ENCODE assay signal across 8 cellular contexts in genomic region chr14:95527392-95528002, GRCh38. TPM values are rescaled to one million over a fixed set of nuclear protein-coding genes. Genes with fewer than 3 reads are reported as not detected.
A peak's percentile ranks its signal among the peaks of the same experiment; 100 is the strongest.
DNase-seq lines count a peak whose midpoint lies in the region; ATAC-seq, FAIRE-seq and TF ChIP-seq lines count a peak whose summit lies in the region.

No MANE protein-coding gene starts in this region.

- no peak overlapping the region for H3K4me3 ChIP-seq in CD8-positive, alpha-beta T cell (ENCODE audit: low read depth, low read length)
- H3K4me3 ChIP-seq in SK-N-MC (no peak overlapping the region), astrocyte of the spinal cord (ENCODE audit: low read depth, low read length) (no peak overlapping the region), keratinocyte (ENCODE audit: control insufficient read depth in 2 of 3, extremely low read depth in 1 of 3, insufficient read depth in 2 of 3, low read depth in 1 of 3, low read length in 3 of 3) (no peak overlapping the region)

- H3K4me3 Mint-ChIP-seq in CD8-positive, alpha-beta T cell, result no peak overlapping the region
- no peak overlapping the region for H3K4me3 Mint-ChIP-seq in stimulated activated memory B cell treated with anti-CD40 and anti-IgM and Interleukin-4, amounts not matched to agents 10 μg/mL and 1 μg/mL and 100 μg/mL, for 72 hours

- POLR2A ChIA-PET in CD8-positive, alpha-beta T cell (lab: Charles Lee), result interaction anchor here (0.6 to 1.9 kb wide), 5 partner anchors 9 to 85 kb away, joined by 3 to 5 read pairs (median 3); no protein-coding TSS in a partner anchor

- no peaks in the 10 kb centered on the region for H3K27me3 ChIP-seq in CD8-positive, alpha-beta T cell (ENCODE audit: insufficient read depth, low read length)
- H3K27me3 ChIP-seq in keratinocyte (ENCODE audit: control insufficient read depth, extremely low read depth, insufficient read depth, low read length), result no peaks in the 10 kb centered on the region

- CTCF ChIA-PET in CD8-positive, alpha-beta T cell (lab: Charles Lee), result interaction anchor here (0.6 to 25.2 kb wide), 23 partner anchors 9 to 773 kb away, joined by 3 to 532 read pairs (median 8); partner anchors contain the start of gene SYNE3

- no peak overlapping the region for H2AFZ ChIP-seq in keratinocyte (ENCODE audit: control insufficient read depth, low read length)

- in situ Hi-C loops in astrocyte of the spinal cord (cut with HindIII; ENCODE audit: low sequenced_read_pairs), result no loop called here

- dilution Hi-C loops in keratinocyte (cut with MboI; ENCODE audit: extremely low pct_ligation_motif_present, low sequenced_read_pairs), result no loop called here

- no peaks in the 10 kb centered on the region for H3K36me3 ChIP-seq in CD8-positive, alpha-beta T cell (ENCODE audit: insufficient read depth, low read length)
- H3K36me3 ChIP-seq in SK-N-MC (ENCODE audit: insufficient read depth, low read length) (peaks cover 30% of the 10 kb centered on the region), keratinocyte (ENCODE audit: control insufficient read depth in 2 of 2, extremely low read depth in 1 of 2, insufficient read depth in 2 of 2, low read length in 2 of 2) (peaks cover 1 to 6% of the 10 kb centered on the region in 2 experiments)

- H3K4me2 ChIP-seq in keratinocyte (ENCODE audit: control insufficient read depth, extremely low read depth, insufficient read depth, low read depth, low read length), result peak overlapping the region; percentile 49

- H3K9me3 Mint-ChIP-seq in CD8-positive, alpha-beta T cell, result no peaks in the 10 kb centered on the region
- no peaks in the 10 kb centered on the region for H3K9me3 Mint-ChIP-seq in stimulated activated memory B cell treated with anti-CD40 and anti-IgM and Interleukin-4, amounts not matched to agents 10 μg/mL and 1 μg/mL and 100 μg/mL, for 72 hours

- H3K36me3 Mint-ChIP-seq in CD8-positive, alpha-beta T cell, result peaks cover 13% of the 10 kb centered on the region
- peaks cover 5% of the 10 kb centered on the region for H3K36me3 Mint-ChIP-seq in stimulated activated memory B cell treated with anti-CD40 and anti-IgM and Interleukin-4, amounts not matched to agents 10 μg/mL and 1 μg/mL and 100 μg/mL, for 72 hours

- no peaks in the 10 kb centered on the region for H3K9me3 ChIP-seq in CD8-positive, alpha-beta T cell (ENCODE audit: low read length)
- H3K9me3 ChIP-seq in SK-N-MC (ENCODE audit: low read depth, low read length) (no peaks in the 10 kb centered on the region), keratinocyte (ENCODE audit: control insufficient read depth, low read depth, low read length) (no peaks in the 10 kb centered on the region)

- intact Hi-C loops in CD8-positive, alpha-beta T cell (cut with DNase I, micrococcal nuclease), result loop anchor here (1.0 kb wide), 3 partner anchors 8 to 100 kb away; no protein-coding TSS in a partner anchor

- peak overlapping the region; percentile 61 for H3K27ac Mint-ChIP-seq in CD8-positive, alpha-beta T cell
- H3K27ac Mint-ChIP-seq in stimulated activated memory B cell treated with anti-CD40 and anti-IgM and Interleukin-4, amounts not matched to agents 10 μg/mL and 1 μg/mL and 100 μg/mL, for 72 hours, result no peak overlapping the region

- TF ChIP-seq CTCF in CD8-positive, alpha-beta T cell (IDR thresholded peaks at IDR 0.05), result peak; percentile 86
- TF ChIP-seq CTCF in astrocyte of the spinal cord (IDR thresholded peaks at IDR 0.05; ENCODE audit: low read depth, low read length) (peak; percentile 78), keratinocyte (optimal IDR thresholded peaks at IDR 0.05 in 1 of 3, IDR thresholded peaks at IDR 0.05 in 1 of 3, conservative IDR thresholded peaks at IDR 0.05 in 1 of 3; ENCODE audit: extremely low read depth in 1 of 3, insufficient read depth in 2 of 3, low read length in 3 of 3) (peak; percentile 47 to 69 (median 62))

- peak in 4 of 7 experiments; percentile 42 to 65 (median 60) for DNase-seq in CD8-positive, alpha-beta T cell
- no peak for DNase-seq in SK-N-MC (ENCODE audit: low read depth, low spot score)
- peak; percentile 85 for DNase-seq in astrocyte of the spinal cord (ENCODE audit: low read depth, low spot score)
- no peak for DNase-seq in keratinocyte (ENCODE audit: low read depth, low spot score)
- no peak for DNase-seq in iPS-NIHi7 (ENCODE audit: extremely low spot score)

- H3K27me3 Mint-ChIP-seq in CD8-positive, alpha-beta T cell (ENCODE audit: low read depth), result no peaks in the 10 kb centered on the region
- no peaks in the 10 kb centered on the region for H3K27me3 Mint-ChIP-seq in stimulated activated memory B cell treated with anti-CD40 and anti-IgM and Interleukin-4, amounts not matched to agents 10 μg/mL and 1 μg/mL and 100 μg/mL, for 72 hours

- peaks cover 74% of the 10 kb centered on the region for H3K4me1 Mint-ChIP-seq in CD8-positive, alpha-beta T cell (ENCODE audit: low read depth)
- H3K4me1 Mint-ChIP-seq in stimulated activated memory B cell treated with anti-CD40 and anti-IgM and Interleukin-4, amounts not matched to agents 10 μg/mL and 1 μg/mL and 100 μg/mL, for 72 hours, result peaks cover 48% of the 10 kb centered on the region

- peak; percentile 29 for ATAC-seq in CD8-positive, alpha-beta T cell
- ATAC-seq in HG02798 (IDR thresholded peaks at IDR 0.05; ENCODE audit: poor library complexity, unreplicated experiment), result peak; percentile 48
- ATAC-seq in stimulated activated memory B cell treated with anti-CD40 and anti-IgM and Interleukin-4, amounts not matched to agents 10 μg/mL and 1 μg/mL and 100 μg/mL, for 72 hours, result peak; percentile 61
- ATAC-seq in HG03095 (IDR thresholded peaks at IDR 0.05; ENCODE audit: unreplicated experiment), result no peak

- H3K4me1 ChIP-seq in CD8-positive, alpha-beta T cell (ENCODE audit: insufficient read depth, low read length), result peaks cover 52% of the 10 kb centered on the region
- peaks cover 49% of the 10 kb centered on the region for H3K4me1 ChIP-seq in keratinocyte (ENCODE audit: control insufficient read depth, extremely low read depth, insufficient read depth, low read length)

- no peak overlapping the region for H3K27ac ChIP-seq in CD8-positive, alpha-beta T cell (ENCODE audit: low read depth, low read length)
- H3K27ac ChIP-seq in SK-N-MC (peak overlapping the region; percentile 65), keratinocyte (ENCODE audit: control insufficient read depth, insufficient read depth, low read length) (no peak overlapping the region)

- no peak overlapping the region for H3K9ac ChIP-seq in SK-N-MC (ENCODE audit: insufficient read length)
- H3K9ac ChIP-seq in keratinocyte (ENCODE audit: control insufficient read depth, extremely low read depth, insufficient read depth, low read length), result no peak overlapping the region

- H3K9me1 ChIP-seq in keratinocyte (ENCODE audit: control insufficient read depth, extremely low read depth, insufficient read depth, low read length), result peaks cover 2% of the 10 kb centered on the region

- no peak for FAIRE-seq in keratinocyte (lab: Jason Lieb, UNC)

- peaks cover 37% of the 10 kb centered on the region for H3K79me2 ChIP-seq in keratinocyte (ENCODE audit: control insufficient read depth, insufficient read depth, low read length)

- H4K20me1 ChIP-seq in keratinocyte (ENCODE audit: control insufficient read depth, extremely low read depth, insufficient read depth, low read length), result peaks cover 11% of the 10 kb centered on the region

RNA-seq across cellular contexts. Expression of gene GLRX5, which starts 7.4 kb away (rescaled TPM):
- 10 to 100 TPM; 13.7 to 15.2 TPM for total RNA-seq in CD8-positive, alpha-beta T cell
- polyA plus RNA-seq in keratinocyte, result 28.2 to 60.9 TPM (median 42.7 TPM) in 3 replicates
- polyA plus RNA-seq in keratinocyte (2011; ENCODE audit: low read depth), result 13.7 TPM
- 39.9 and 70.3 TPM in 2 replicates for polyA plus RNA-seq in keratinocyte (2011; cell fraction: cytosol; rRNA removed)
- 14.1 and 17.8 TPM in 2 replicates for polyA plus RNA-seq in keratinocyte (2011; cell fraction: nucleus; rRNA removed)
- polyA plus RNA-seq in keratinocyte (2012; ENCODE audit: low replicate concordance), result 27.2 and 41.6 TPM in 2 replicates
- polyA minus RNA-seq in keratinocyte, result 7.9 to 23.1 TPM (median 8.6 TPM) in 3 replicates
- polyA minus RNA-seq in keratinocyte (2011; cell fraction: cytosol; rRNA and poly(A)+ RNA removed), result 28.0 TPM
- polyA minus RNA-seq in keratinocyte (2011; cell fraction: nucleus; rRNA and poly(A)+ RNA removed), result 3.4 and 4.4 TPM in 2 replicates

RNA-seq across cellular contexts. Expression of gene SYNE3, which starts 11.0 kb away (rescaled TPM):
- 10 to 100 TPM; 18.5 to 19.7 TPM for total RNA-seq in CD8-positive, alpha-beta T cell
- polyA plus RNA-seq in keratinocyte, result 0.32 to 1.3 TPM (median 1.0 TPM) in 3 replicates
- polyA plus RNA-seq in keratinocyte (2011; ENCODE audit: low read depth), result 0.27 TPM
- 0.18 and 0.19 TPM in 2 replicates for polyA plus RNA-seq in keratinocyte (2011; cell fraction: cytosol; rRNA removed)
- polyA plus RNA-seq in keratinocyte (2011; cell fraction: nucleus; rRNA removed), result 2.1 and 2.6 TPM in 2 replicates
- polyA plus RNA-seq in keratinocyte (2012; ENCODE audit: low replicate concordance), result 0.47 and 1.6 TPM in 2 replicates
- polyA minus RNA-seq in keratinocyte, result 0.63 to 3.1 TPM (median 2.1 TPM) in 3 replicates
- 0.96 TPM for polyA minus RNA-seq in keratinocyte (2011; cell fraction: cytosol; rRNA and poly(A)+ RNA removed)
- 2.7 and 3.0 TPM in 2 replicates for polyA minus RNA-seq in keratinocyte (2011; cell fraction: nucleus; rRNA and poly(A)+ RNA removed)

Comparison
In these comparisons a context has a peak if more than half of its experiments do, and no peak if none do; other contexts are left out.
1. DNase-seq: peak in CD8-positive, alpha-beta T cell (4 of 7) and astrocyte of the spinal cord (single experiment); none in SK-N-MC (single experiment), keratinocyte (single experiment) and iPS-NIHi7 (single experiment).
2. Peak in every context shown above with its lines, with median percentiles within 50 percentile points of each other: CTCF ChIP-seq.